In genomic region chr1:6037338-6037762, GRCh38 we compare ENCODE assay signal across 8 cellular contexts. TPM values are rescaled to one million over a fixed set of nuclear protein-coding genes. Genes with fewer than 3 reads are reported as not detected.
DNase-seq lines count a peak whose midpoint lies in the region; ATAC-seq and TF ChIP-seq lines count a peak whose summit lies in the region.

No MANE protein-coding gene starts in this region.

- ATAC-seq in GM18511 (IDR thresholded peaks at IDR 0.05; ENCODE audit: unreplicated experiment) (peak; percentile 69), IMR-90 (ENCODE audit: low read depth) (peak; percentile 28)

- no peaks in the 10 kb centered on the region for H3K9me3 Mint-ChIP-seq in chondrocyte (ENCODE audit: low read depth)

- no peaks in the 10 kb centered on the region for H3K79me1 ChIP-seq in IMR-90 (ENCODE audit: low read depth in 1 of 2, low read length in 2 of 2)

- H3K23ac ChIP-seq in IMR-90 (ENCODE audit: low read depth, low read length), result no peak overlapping the region

- no peak overlapping the region for H4K8ac ChIP-seq in IMR-90 (ENCODE audit: low read depth in 2 of 2, low read length in 2 of 2)

- peaks cover 8% of the 10 kb centered on the region for H3K4me1 Mint-ChIP-seq in chondrocyte (ENCODE audit: low read depth)

- no peak overlapping the region for H3K4me2 ChIP-seq in IMR-90 (ENCODE audit: low read depth, low read length)

- no peaks in the 10 kb centered on the region for H3K36me3 ChIP-seq in IMR-90 (ENCODE audit: control insufficient read depth, insufficient read depth, low read length)

- WGBS in IMR-90 (ENCODE audit: extremely low coverage in 2 of 2, insufficient read length in 1 of 2), 2 experiments, result 40% methylated on average over 4 of the region's 9 CpGs; no CpG with 5 or more reads in 1 of the 2 experiments

- H2AK5ac ChIP-seq in IMR-90 (ENCODE audit: low read depth, low read length), result no peak overlapping the region

- peak overlapping the region; percentile 36 for H3K27ac Mint-ChIP-seq in chondrocyte (ENCODE audit: unreplicated experiment)

- intact Hi-C loops in IMR-90 (cut with micrococcal nuclease), result no loop called here

- no peak overlapping the region for H3K4ac ChIP-seq in IMR-90 (ENCODE audit: low read depth, low read length)

- no peak overlapping the region for H3K9ac ChIP-seq in IMR-90 (ENCODE audit: low read depth, low read length)

- H3K14ac ChIP-seq in IMR-90 (replicated peaks; ENCODE audit: low read depth, low read length), result no peak overlapping the region

- peaks cover 5% of the 10 kb centered on the region; the same call in 1 of the 2 replicates for H3K27me3 ChIP-seq in IMR-90 (ENCODE audit: control insufficient read depth, insufficient read depth, low read length)

- BruUV-seq in IMR-90 (replicated peaks; lab: Mats Ljungman, UMichigan), result no TSS peak

- H2BK20ac ChIP-seq in IMR-90 (ENCODE audit: low read depth, low read length), result no peak overlapping the region

- peak; percentile 49 for DNase-seq in AG09309 (ENCODE audit: low read depth)
- DNase-seq in IMR-90, result peak; percentile 34
- DNase-seq in chondrocyte (ENCODE audit: low spot score), result no peak
- no peak for DNase-seq in DMS 273 treated with DMSO at 0.1 percent for 48 hours (lab: John Stamatoyannopoulos, UW)
- no peak for DNase-seq in erythroblast (lab: John Stamatoyannopoulos, UW)
- no peak for DNase-seq in NCI-H2107 treated with DMSO at 0.1 percent for 48 hours (lab: John Stamatoyannopoulos, UW; ENCODE audit: unreplicated experiment)
- no peak for DNase-seq in NCI-H510A (lab: John Stamatoyannopoulos, UW)

- no peak overlapping the region for H2AFZ ChIP-seq in IMR-90 (replicated peaks; ENCODE audit: low read length, poor library complexity)

- dilution Hi-C loops in IMR-90 (cut with HindIII; ENCODE audit: low sequenced_read_pairs, unreplicated experiment), result no loop called here

- no peak overlapping the region for H4K5ac ChIP-seq in IMR-90 (ENCODE audit: low read depth, low read length)

- peaks cover 3% of the 10 kb centered on the region for H3K36me3 Mint-ChIP-seq in chondrocyte (ENCODE audit: low read depth)

- no peak overlapping the region for H3K4me3 Mint-ChIP-seq in chondrocyte (ENCODE audit: unreplicated experiment)

- H2BK120ac ChIP-seq in IMR-90 (ENCODE audit: low read depth, low read length), result no peak overlapping the region

- H3K9me3 ChIP-seq in IMR-90 (ENCODE audit: control insufficient read depth, insufficient read depth, low read length), result no peaks in the 10 kb centered on the region

- in situ Hi-C loops in IMR-90 (cut with MboI; ENCODE audit: low sequenced_read_pairs), result no loop called here

- H3K27ac ChIP-seq in IMR-90 (ENCODE audit: insufficient read depth, low read length), result no peak overlapping the region

- no peaks in the 10 kb centered on the region for H4K20me1 ChIP-seq in IMR-90 (ENCODE audit: insufficient read depth, low read length)

- H3K56ac ChIP-seq in IMR-90 (ENCODE audit: extremely low read depth, insufficient read depth, low read length), result no peak overlapping the region

- H4K91ac ChIP-seq in IMR-90 (ENCODE audit: insufficient read depth, low read depth, low read length), result no peak overlapping the region

- no peaks in the 10 kb centered on the region for H3K4me1 ChIP-seq in IMR-90 (ENCODE audit: control insufficient read depth, insufficient read depth, low read length)

- peaks cover 4% of the 10 kb centered on the region for H3K9me1 ChIP-seq in IMR-90 (ENCODE audit: insufficient read depth, low read length)

- TF ChIP-seq CTCF in AG09309 (IDR thresholded peaks at IDR 0.05; ENCODE audit: control insufficient read depth, insufficient read depth, low read depth, low read length, missing control alignments) (no peak), IMR-90 (conservative IDR thresholded peaks at IDR 0.05; ENCODE audit: low read depth, low read length) (no peak), chondrocyte (IDR thresholded peaks at IDR 0.05) (no peak)

- CTCF ChIA-PET in IMR-90 (lab: Yijun Ruan, JAX), result no interaction called here

- no peak overlapping the region for H3K18ac ChIP-seq in IMR-90 (ENCODE audit: low read depth, low read length)

- H3K4me3 ChIP-seq in AG09309 (ENCODE audit: control insufficient read depth, low read depth, low read length) (no peak overlapping the region), IMR-90 (ENCODE audit: insufficient read depth, low read depth, low read length) (no peak overlapping the region)

- H3K27me3 Mint-ChIP-seq in chondrocyte (ENCODE audit: low read depth), result peaks cover 35% of the 10 kb centered on the region

- POLR2A ChIA-PET in IMR-90 (lab: Charles Lee; ENCODE audit: unreplicated experiment), result no interaction called here

- no peak overlapping the region for H2BK15ac ChIP-seq in IMR-90 (ENCODE audit: low read depth, low read length)

- TF ChIP-seq POLR2A in IMR-90 (IDR thresholded peaks at IDR 0.05; ENCODE audit: low read depth, low read length) (no peak), erythroblast (IDR thresholded peaks at IDR 0.05; ENCODE audit: low read length) (no peak)

- H2AK9ac ChIP-seq in IMR-90 (replicated peaks; ENCODE audit: low read depth, low read length, poor library complexity), result no peak overlapping the region

- TF ChIP-seq RAD21 in IMR-90 (IDR thresholded peaks at IDR 0.05; ENCODE audit: low read length), result no peak

- H2BK5ac ChIP-seq in IMR-90 (ENCODE audit: low read depth, low read length, poor library complexity, severe bottlenecking), result no peak overlapping the region

TF ChIP-seq in IMR-90, 13 proteins besides CTCF, POLR2A, EP300 and RAD21:
- no peak for TF ChIP-seq MAFK (IDR thresholded peaks at IDR 0.05; ENCODE audit: low read depth, low read length)

RNA-seq across cellular contexts. Expression of gene KCNAB2, which starts 8.3 kb away (rescaled TPM):
- total RNA-seq in IMR-90 (2012; rRNA removed) (1.1 and 1.3 TPM in 2 replicates), chondrocyte (4.2 to 7.3 TPM (median 5.2 TPM) in 3 replicates)
- 4.2 and 4.7 TPM in 2 replicates for polyA plus RNA-seq in IMR-90 (2012; rRNA removed)
- 3.1 and 4.9 TPM in 2 replicates for polyA plus RNA-seq in IMR-90 (2012; cell fraction: cytosol; rRNA removed)
- polyA plus RNA-seq in IMR-90 (2012; cell fraction: nucleus; rRNA removed; ENCODE audit: low replicate concordance), result 12.2 and 13.0 TPM in 2 replicates

RNA-seq across cellular contexts. Expression of gene NPHP4, which starts 45.1 kb away (rescaled TPM):
- total RNA-seq in IMR-90 (2012; rRNA removed) (1.4 and 2.0 TPM in 2 replicates), chondrocyte (7.6 to 11.9 TPM (median 8.7 TPM) in 3 replicates)
- 5.5 and 5.8 TPM in 2 replicates for polyA plus RNA-seq in IMR-90 (2012; rRNA removed)
- polyA plus RNA-seq in IMR-90 (2012; cell fraction: cytosol; rRNA removed), result 2.2 and 4.1 TPM in 2 replicates
- polyA plus RNA-seq in IMR-90 (2012; cell fraction: nucleus; rRNA removed; ENCODE audit: low replicate concordance), result 20.1 and 40.5 TPM in 2 replicates

Comparison
In these comparisons a context has a peak if more than half of its experiments do, and no peak if none do; other contexts are left out.
1. DNase-seq: peak in AG09309 (single experiment) and IMR-90 (single experiment); none in chondrocyte (single experiment), DMS 273 treated with DMSO at 0.1 percent for 48 hours (single experiment), erythroblast (0 of 2), NCI-H2107 treated with DMSO at 0.1 percent for 48 hours (single experiment) and NCI-H510A (single experiment).